In genomic region chr19:4556574-4557185, GRCh38 we compare ENCODE assay signal across 10 cellular contexts. TPM values are rescaled to one million over a fixed set of nuclear protein-coding genes. Genes with fewer than 3 reads are reported as not detected.
DNase-seq lines count a peak whose midpoint lies in the region; ATAC-seq and TF ChIP-seq lines count a peak whose summit lies in the region.
"Had no signal": no experiment of that assay in that cellular context is flagged by ENCODE, and none has a peak within 500 bp of the region (broad histone marks: within the 10 kb centered on the region; RNA-seq: fewer than 3 reads in every experiment).

No MANE protein-coding gene starts in this region.

- no peak overlapping the region for H2BK120ac ChIP-seq in H9 (ENCODE audit: low read depth, low read length, poor library complexity, severe bottlenecking)

- H4K20me1 ChIP-seq in H9 (ENCODE audit: control insufficient read depth, insufficient read depth, insufficient read length) (peaks cover 6% of the 10 kb centered on the region), hepatocyte (ENCODE audit: insufficient read depth, poor library complexity, severe bottlenecking) (no peaks in the 10 kb centered on the region)

- H2BK15ac ChIP-seq in H9 (ENCODE audit: low read depth, low read length) = no peak overlapping the region

- no peaks in the 10 kb centered on the region for H3K36me3 ChIP-seq in hepatocyte (replicated peaks; ENCODE audit: insufficient read depth, low read depth)

- H4K91ac ChIP-seq in H9 (ENCODE audit: insufficient read length, low read depth, low read length) = no peak overlapping the region

- no peak overlapping the region for H2AK5ac ChIP-seq in H9 (ENCODE audit: insufficient read length, low read length)

- H3K4me3 Mint-ChIP-seq in H9 = peak overlapping the region in 1 of 2 experiments; percentile 17; a peak in 1 of 5 replicates
- H3K4me3 Mint-ChIP-seq: T-helper 2 cell treated with Interferon-gamma antibody and Interleukin-4, amounts not matched to agents 5 μg/mL and 100 μg/mL, for 36 hours had no signal

- DNase-seq in ACHN (peak; percentile 11), H9 (peak; percentile 92), SK-MEL-5 (ENCODE audit: low read depth, low spot score) (peak; percentile 78), hepatocyte (ENCODE audit: low spot score) (peak; percentile 17), posterior vena cava (ENCODE audit: low spot score) (no peak), NCI-H2196 (lab: John Stamatoyannopoulos, UW; ENCODE audit: unreplicated experiment) (no peak)
- DNase-seq: naive B cell had no signal

- H3K4me2 ChIP-seq in H9 (ENCODE audit: insufficient read depth, insufficient read length, low read length) (no peak overlapping the region), hepatocyte (no peak overlapping the region)

- no peak overlapping the region for H3K14ac ChIP-seq in H9 (ENCODE audit: insufficient read depth, low read length)

- H3K23ac ChIP-seq in H9 (ENCODE audit: insufficient read length, low read depth, low read length) = no peak overlapping the region

- no peak overlapping the region for H3K9ac ChIP-seq in H9 (ENCODE audit: extremely low read depth, insufficient read length, low read length)

- no peaks in the 10 kb centered on the region; a peak in 1 of 5 replicates for H3K9me3 Mint-ChIP-seq in H9
- H3K9me3 Mint-ChIP-seq: T-helper 2 cell treated with Interferon-gamma antibody and Interleukin-4, amounts not matched to agents 5 μg/mL and 100 μg/mL, for 36 hours had no signal

- no peak overlapping the region for H3K27ac ChIP-seq in H9 (ENCODE audit: insufficient read length, low read depth, low read length)
- no peak overlapping the region for H3K27ac ChIP-seq in hepatocyte

- no peaks in the 10 kb centered on the region; the same call in 1 of the 2 replicates for H3K4me1 ChIP-seq in H9 (ENCODE audit: insufficient read depth, low read length)
- H3K4me1 ChIP-seq in hepatocyte (ENCODE audit: insufficient read depth) = no peaks in the 10 kb centered on the region

- no peak overlapping the region for H2BK12ac ChIP-seq in H9 (ENCODE audit: insufficient read length, low read depth, low read length)

- H3K9me3 ChIP-seq in H9 (ENCODE audit: control insufficient read depth, low read depth, low read length) = no peaks in the 10 kb centered on the region
- no peaks in the 10 kb centered on the region for H3K9me3 ChIP-seq in hepatocyte (ENCODE audit: low read depth)

- H2BK20ac ChIP-seq in H9 (ENCODE audit: low read depth, low read length, poor library complexity, severe bottlenecking) = no peak overlapping the region

- no peak overlapping the region for H3K4ac ChIP-seq in H9 (ENCODE audit: low read depth, low read length)

- no peaks in the 10 kb centered on the region for H3K79me1 ChIP-seq in H9 (ENCODE audit: insufficient read depth, low read depth, low read length, poor library complexity, severe bottlenecking)

- H2BK5ac ChIP-seq in H9 (ENCODE audit: insufficient read length, low read length) = no peak overlapping the region

- no peak for ATAC-seq in HG02623 (IDR thresholded peaks at IDR 0.05; ENCODE audit: unreplicated experiment)
- no peak for ATAC-seq in GM21390 (IDR thresholded peaks at IDR 0.05; ENCODE audit: unreplicated experiment)

- H3K4me3 ChIP-seq in hepatocyte = no peak overlapping the region

- H3K27me3 ChIP-seq in H9 (ENCODE audit: insufficient read depth, low read length) = no peaks in the 10 kb centered on the region
- no peaks in the 10 kb centered on the region for H3K27me3 ChIP-seq in hepatocyte

- H3K18ac ChIP-seq in H9 (ENCODE audit: insufficient read length, low read depth, low read length) = no peak overlapping the region

- no peak overlapping the region for H4K5ac ChIP-seq in H9 (ENCODE audit: insufficient read length, low read depth, low read length)

- H3K4me1 Mint-ChIP-seq in H9 = peaks cover 9 to 18% of the 10 kb centered on the region in 2 experiments

- H3K56ac ChIP-seq in H9 (ENCODE audit: insufficient read length, low read depth, low read length) = no peak overlapping the region

- no peak overlapping the region for H2AFZ ChIP-seq in H9 (ENCODE audit: low read length)
- H2AFZ ChIP-seq in hepatocyte = no peak overlapping the region

- H4K8ac ChIP-seq in H9 (replicated peaks; ENCODE audit: insufficient read length, low read depth, low read length) = no peak overlapping the region

- no peak overlapping the region for H3T11ph ChIP-seq in H9 (ENCODE audit: low read length)

- peaks cover 32 to 45% (median 40%) of the 10 kb centered on the region in 3 experiments for H3K36me3 Mint-ChIP-seq in H9 (ENCODE audit: insufficient read depth in 1 of 3, low read depth in 3 of 3)
- H3K36me3 Mint-ChIP-seq: naive B cell had no signal

- H3K23me2 ChIP-seq in H9 (ENCODE audit: insufficient read length, low read depth, low read length, poor library complexity, severe bottlenecking) = no peaks in the 10 kb centered on the region

- no peaks in the 10 kb centered on the region for H3K9me2 ChIP-seq in hepatocyte (replicated peaks; ENCODE audit: insufficient read depth)

- H3K79me2 ChIP-seq in H9 (ENCODE audit: insufficient read depth, low read length) (no peaks in the 10 kb centered on the region), hepatocyte (no peaks in the 10 kb centered on the region)

- peaks cover 3% of the 10 kb centered on the region for H3K27me3 Mint-ChIP-seq in H9 (ENCODE audit: low read depth)

- intact Hi-C loops in posterior vena cava (cut with DNase I) = loop anchor here in 1 of 2 donors (5.0 kb wide), 1 partner anchor 81 kb away; the partner anchor contains the start of gene TNFAIP8L1

- no peak for TF ChIP-seq CTCF in H9 (conservative IDR thresholded peaks at IDR 0.05)
- no peak for TF ChIP-seq CTCF in hepatocyte (IDR thresholded peaks at IDR 0.05; ENCODE audit: poor library complexity)

- no CpG with 5 or more reads among the region's 28 CpGs for WGBS in H9 (ENCODE audit: extremely low coverage, insufficient read length, low lambda C conversion rate)
- WGBS in hepatocyte (ENCODE audit: low lambda C conversion rate, missing lambda C conversion rate) = 60% methylated on average over 2 of the region's 28 CpGs

- no peak overlapping the region; a peak in 1 of 7 replicates for H3K27ac Mint-ChIP-seq in H9
- H3K27ac Mint-ChIP-seq: naive B cell; T-helper 2 cell treated with Interferon-gamma antibody and Interleukin-4, amounts not matched to agents 5 μg/mL and 100 μg/mL, for 36 hours had no signal

- in situ Hi-C loops in ACHN (cut with HindIII; ENCODE audit: low pct_ligation_motif_present, low pct_unique_long_range_greater_than_20kb, low sequenced_read_pairs) (no loop called here), SK-MEL-5 (cut with HindIII; ENCODE audit: low pct_unique_long_range_greater_than_20kb, low sequenced_read_pairs) (no loop called here)

RNA-seq across cellular contexts. Expression of gene SEMA6B, which starts 2.8 kb away (rescaled TPM):
- total RNA-seq in H9 (2021) (38.4 and 38.7 TPM in 2 replicates), hepatocyte (2.9 and 3.2 TPM in 2 replicates), posterior vena cava (10 to 100 TPM; 13.7 to 19.4 TPM)
- 6.3 and 6.9 TPM in 2 replicates for total RNA-seq in SK-MEL-5 (2014; rRNA removed; shearing (Covaris generic))
- polyA plus RNA-seq in SK-MEL-5 (2015; cell fraction: cytosol; rRNA removed) = 10.6 and 13.6 TPM in 2 replicates
- 3.9 and 5.1 TPM in 2 replicates for polyA plus RNA-seq in SK-MEL-5 (2015; cell fraction: nucleus; rRNA removed)
- polyA plus RNA-seq in hepatocyte = 0.50 and 1.4 TPM in 2 replicates

RNA-seq across cellular contexts. Expression of gene LRG1, which starts 16.8 kb away (rescaled TPM):
- 0.24 and 0.50 TPM in 2 replicates for total RNA-seq in H9 (2021)
- total RNA-seq in SK-MEL-5 (2014; rRNA removed; shearing (Covaris generic)) = 0.05 and 0.21 TPM in 2 replicates
- polyA plus RNA-seq in SK-MEL-5 (2015; cell fraction: cytosol; rRNA removed) = 0.30 and 0.34 TPM in 2 replicates
- 0.56 TPM in 1 of 2 replicates, not detected in the other for polyA plus RNA-seq in SK-MEL-5 (2015; cell fraction: nucleus; rRNA removed)
- total RNA-seq in hepatocyte = 5.4 and 6.3 TPM in 2 replicates
- polyA plus RNA-seq in hepatocyte = 9.8 and 11.4 TPM in 2 replicates
- 1 to 10 TPM; 1.4 to 1.9 TPM for total RNA-seq in posterior vena cava

RNA-seq across cellular contexts. Expression of gene PLIN5, which starts 21.7 kb away (rescaled TPM):
- 2.7 and 3.9 TPM in 2 replicates for total RNA-seq in H9 (2021)
- total RNA-seq in SK-MEL-5 (2014; rRNA removed; shearing (Covaris generic)) = 1.2 TPM in 1 of 2 replicates, not detected in the other
- polyA plus RNA-seq in SK-MEL-5 (2015; cell fraction: cytosol; rRNA removed) = 0.04 TPM in 1 of 2 replicates, not detected in the other
- 2.5 and 6.7 TPM in 2 replicates for polyA plus RNA-seq in SK-MEL-5 (2015; cell fraction: nucleus; rRNA removed)
- total RNA-seq in hepatocyte = 2.1 and 5.8 TPM in 2 replicates
- 6.1 and 6.4 TPM in 2 replicates for polyA plus RNA-seq in hepatocyte
- total RNA-seq in posterior vena cava = 1 to 10 TPM; 2.2 to 2.8 TPM

RNA-seq across cellular contexts. Expression of gene PLIN4, which starts 38.4 kb away (rescaled TPM):
- total RNA-seq in H9 (2021) (0.90 and 1.1 TPM in 2 replicates), hepatocyte (0.17 and 0.60 TPM in 2 replicates), posterior vena cava (10 to 100 TPM; 21.4 to 25.2 TPM)
- 0.05 TPM in 2 replicates for total RNA-seq in SK-MEL-5 (2014; rRNA removed; shearing (Covaris generic))
- polyA plus RNA-seq in SK-MEL-5 (2015; cell fraction: cytosol; rRNA removed) = 0.01 and 0.03 TPM in 2 replicates
- polyA plus RNA-seq in SK-MEL-5 (2015; cell fraction: nucleus; rRNA removed) = 0.28 and 0.34 TPM in 2 replicates
- 0.27 and 0.55 TPM in 2 replicates for polyA plus RNA-seq in hepatocyte

Comparison
In these comparisons a context has a peak if more than half of its experiments do, and no peak if none do; other contexts are left out.
1. DNase-seq: peak in ACHN (single experiment), H9 (single experiment), SK-MEL-5 (single experiment) and hepatocyte (single experiment); none in posterior vena cava (single experiment) and NCI-H2196 (single experiment).